ENCODE assay signal across 1 cellular context in the genomic region with DNA sequence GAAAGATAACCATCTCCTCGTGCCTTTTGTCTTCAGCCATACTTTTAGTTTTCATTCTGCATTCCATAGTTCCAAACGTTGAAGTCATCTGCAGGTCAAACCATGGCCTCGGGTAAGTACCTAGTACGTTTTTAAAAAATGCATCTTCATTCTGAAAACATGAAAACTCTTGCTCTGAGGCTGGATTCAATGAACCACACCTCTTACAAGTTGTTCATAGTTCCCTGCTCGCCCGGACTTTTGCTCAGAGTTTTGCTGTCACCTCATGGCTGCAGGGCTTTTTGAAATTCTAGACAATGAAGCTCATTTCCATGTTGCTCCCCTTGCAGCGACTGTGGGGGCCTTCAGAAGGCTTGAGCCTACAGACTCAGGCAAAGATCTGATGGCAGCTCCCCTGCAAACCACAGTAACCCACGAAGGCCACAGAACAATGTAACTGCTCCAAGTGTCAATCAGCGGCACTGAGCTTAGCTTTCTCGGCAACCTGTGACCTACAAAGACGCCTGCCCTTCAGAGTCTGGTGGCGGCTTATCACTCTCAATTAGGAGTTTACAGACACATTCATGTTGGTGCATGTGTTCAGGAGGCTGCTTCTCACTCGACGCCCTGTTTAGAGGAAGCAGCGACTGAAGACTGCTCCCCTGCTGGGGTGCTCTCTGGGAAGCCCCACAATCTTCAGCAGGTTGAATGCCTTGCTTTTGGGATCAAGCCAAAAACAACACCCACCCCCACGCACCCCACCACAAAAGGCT.
A peak's percentile ranks its signal among the peaks of the same experiment; 100 is the strongest.
TF ChIP-seq lines count a peak whose summit lies in the region.

No MANE protein-coding gene starts in this region.

TF ChIP-seq in HEK293, 187 proteins besides CTCF, POLR2A, EP300 and RAD21 (continued from another document and continues in another):
- TF ChIP-seq TCF7L2 (IDR thresholded peaks at IDR 0.05; ENCODE audit: borderline replicate concordance, low read depth, low read length) (0 out of 2 replicates have a peak, but pooled peaks have one; percentile 59), ZNF133 (tag by site-specific recombination; IDR thresholded peaks at IDR 0.05) (no peak), SP3 (tag by site-specific recombination; IDR thresholded peaks at IDR 0.05) (no peak), ZBTB17 (tag by site-specific recombination; IDR thresholded peaks at IDR 0.05) (0 out of 2 replicates have a peak, but pooled peaks have one; percentile 19), ZNF112 (tag by site-specific recombination; IDR thresholded peaks at IDR 0.05) (no peak), ZSCAN23 (tag by site-specific recombination; IDR thresholded peaks at IDR 0.05) (no peak), ZNF354C (tag by site-specific recombination; IDR thresholded peaks at IDR 0.05; ENCODE audit: borderline replicate concordance, low read depth) (no peak), ZNF623 (tag by site-specific recombination; IDR thresholded peaks at IDR 0.05) (no peak), ZNF701 (tag by site-specific recombination; IDR thresholded peaks at IDR 0.05) (no peak), ZNF626 (tag by site-specific recombination; IDR thresholded peaks at IDR 0.05) (no peak), ZNF830 (tag by site-specific recombination; IDR thresholded peaks at IDR 0.05; ENCODE audit: low read depth) (no peak), ZNF169 (tag by site-specific recombination; IDR thresholded peaks at IDR 0.05) (no peak), ZNF335 (tag by site-specific recombination; conservative IDR thresholded peaks at IDR 0.05) (peak; percentile 60), ZNF132 (tag by site-specific recombination; IDR thresholded peaks at IDR 0.05; ENCODE audit: borderline replicate concordance) (no peak), ZNF211 (tag by site-specific recombination; IDR thresholded peaks at IDR 0.05; ENCODE audit: low read depth) (no peak), ZNF157 (tag by site-specific recombination; IDR thresholded peaks at IDR 0.05) (no peak), ZNF777 (tag by site-specific recombination; IDR thresholded peaks at IDR 0.05; ENCODE audit: borderline replicate concordance) (no peak), ZNF76 (tag by site-specific recombination; IDR thresholded peaks at IDR 0.05; ENCODE audit: borderline replicate concordance, low read depth) (no peak), ZNF561 (tag by site-specific recombination; IDR thresholded peaks at IDR 0.05; ENCODE audit: borderline replicate concordance) (no peak), ZNF677 (tag by site-specific recombination; IDR thresholded peaks at IDR 0.05) (no peak), ZIC2 (tag by site-specific recombination; IDR thresholded peaks at IDR 0.05) (peak; percentile 90), ZNF423 (tag by site-specific recombination; IDR thresholded peaks at IDR 0.05) (peak; percentile 88), ZNF654 (tag by site-specific recombination; IDR thresholded peaks at IDR 0.05; ENCODE audit: low read depth) (no peak), ZSCAN30 (tag by site-specific recombination; IDR thresholded peaks at IDR 0.05) (0 out of 2 replicates have a peak, but pooled peaks have one; percentile 5), GLIS2 (tag by site-specific recombination; IDR thresholded peaks at IDR 0.05) (no peak), ZNF19 (tag by site-specific recombination; IDR thresholded peaks at IDR 0.05; ENCODE audit: low read depth) (no peak), ZNF558 (tag by site-specific recombination; IDR thresholded peaks at IDR 0.05) (peak; percentile 25; the same call in 1 of the 2 replicates), ZNF768 (tag by site-specific recombination; IDR thresholded peaks at IDR 0.05) (no peak), MEIS1 (CRISPR knock-in tag; IDR thresholded peaks at IDR 0.05; ENCODE audit: borderline replicate concordance) (no peak), ZNF629 (tag by site-specific recombination; IDR thresholded peaks at IDR 0.05) (no peak), RBAK (tag by site-specific recombination; IDR thresholded peaks at IDR 0.05) (no peak), ZNF223 (tag by site-specific recombination; IDR thresholded peaks at IDR 0.05) (no peak), KLF7 (tag by site-specific recombination; IDR thresholded peaks at IDR 0.05; ENCODE audit: borderline replicate concordance) (no peak), ZNF214 (tag by site-specific recombination; IDR thresholded peaks at IDR 0.05; ENCODE audit: borderline replicate concordance) (no peak), ZNF37A (tag by site-specific recombination; IDR thresholded peaks at IDR 0.05) (no peak), ZBTB1 (tag by site-specific recombination; IDR thresholded peaks at IDR 0.05) (no peak), ZNF16 (tag by site-specific recombination; IDR thresholded peaks at IDR 0.05; ENCODE audit: low read depth) (no peak), ZNF239 (tag by site-specific recombination; IDR thresholded peaks at IDR 0.05) (no peak), ZXDB (tag by site-specific recombination; IDR thresholded peaks at IDR 0.05) (peak; percentile 48; the same call in 1 of the 2 replicates), ZFP37 (tag by site-specific recombination; IDR thresholded peaks at IDR 0.05) (no peak), ZNF660 (tag by site-specific recombination; IDR thresholded peaks at IDR 0.05) (no peak)
- TF ChIP-seq, protein P1, sequence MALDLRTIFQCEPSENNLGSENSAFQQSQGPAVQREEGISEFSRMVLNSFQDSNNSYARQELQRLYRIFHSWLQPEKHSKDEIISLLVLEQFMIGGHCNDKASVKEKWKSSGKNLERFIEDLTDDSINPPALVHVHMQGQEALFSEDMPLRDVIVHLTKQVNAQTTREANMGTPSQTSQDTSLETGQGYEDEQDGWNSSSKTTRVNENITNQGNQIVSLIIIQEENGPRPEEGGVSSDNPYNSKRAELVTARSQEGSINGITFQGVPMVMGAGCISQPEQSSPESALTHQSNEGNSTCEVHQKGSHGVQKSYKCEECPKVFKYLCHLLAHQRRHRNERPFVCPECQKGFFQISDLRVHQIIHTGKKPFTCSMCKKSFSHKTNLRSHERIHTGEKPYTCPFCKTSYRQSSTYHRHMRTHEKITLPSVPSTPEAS (tag by site-specific recombination; IDR thresholded peaks at IDR 0.05): no peak
- TF ChIP-seq, protein P2, sequence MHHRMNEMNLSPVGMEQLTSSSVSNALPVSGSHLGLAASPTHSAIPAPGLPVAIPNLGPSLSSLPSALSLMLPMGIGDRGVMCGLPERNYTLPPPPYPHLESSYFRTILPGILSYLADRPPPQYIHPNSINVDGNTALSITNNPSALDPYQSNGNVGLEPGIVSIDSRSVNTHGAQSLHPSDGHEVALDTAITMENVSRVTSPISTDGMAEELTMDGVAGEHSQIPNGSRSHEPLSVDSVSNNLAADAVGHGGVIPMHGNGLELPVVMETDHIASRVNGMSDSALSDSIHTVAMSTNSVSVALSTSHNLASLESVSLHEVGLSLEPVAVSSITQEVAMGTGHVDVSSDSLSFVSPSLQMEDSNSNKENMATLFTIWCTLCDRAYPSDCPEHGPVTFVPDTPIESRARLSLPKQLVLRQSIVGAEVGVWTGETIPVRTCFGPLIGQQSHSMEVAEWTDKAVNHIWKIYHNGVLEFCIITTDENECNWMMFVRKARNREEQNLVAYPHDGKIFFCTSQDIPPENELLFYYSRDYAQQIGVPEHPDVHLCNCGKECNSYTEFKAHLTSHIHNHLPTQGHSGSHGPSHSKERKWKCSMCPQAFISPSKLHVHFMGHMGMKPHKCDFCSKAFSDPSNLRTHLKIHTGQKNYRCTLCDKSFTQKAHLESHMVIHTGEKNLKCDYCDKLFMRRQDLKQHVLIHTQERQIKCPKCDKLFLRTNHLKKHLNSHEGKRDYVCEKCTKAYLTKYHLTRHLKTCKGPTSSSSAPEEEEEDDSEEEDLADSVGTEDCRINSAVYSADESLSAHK (tag by site-specific recombination; IDR thresholded peaks at IDR 0.05): no peak
- TF ChIP-seq, protein P3, sequence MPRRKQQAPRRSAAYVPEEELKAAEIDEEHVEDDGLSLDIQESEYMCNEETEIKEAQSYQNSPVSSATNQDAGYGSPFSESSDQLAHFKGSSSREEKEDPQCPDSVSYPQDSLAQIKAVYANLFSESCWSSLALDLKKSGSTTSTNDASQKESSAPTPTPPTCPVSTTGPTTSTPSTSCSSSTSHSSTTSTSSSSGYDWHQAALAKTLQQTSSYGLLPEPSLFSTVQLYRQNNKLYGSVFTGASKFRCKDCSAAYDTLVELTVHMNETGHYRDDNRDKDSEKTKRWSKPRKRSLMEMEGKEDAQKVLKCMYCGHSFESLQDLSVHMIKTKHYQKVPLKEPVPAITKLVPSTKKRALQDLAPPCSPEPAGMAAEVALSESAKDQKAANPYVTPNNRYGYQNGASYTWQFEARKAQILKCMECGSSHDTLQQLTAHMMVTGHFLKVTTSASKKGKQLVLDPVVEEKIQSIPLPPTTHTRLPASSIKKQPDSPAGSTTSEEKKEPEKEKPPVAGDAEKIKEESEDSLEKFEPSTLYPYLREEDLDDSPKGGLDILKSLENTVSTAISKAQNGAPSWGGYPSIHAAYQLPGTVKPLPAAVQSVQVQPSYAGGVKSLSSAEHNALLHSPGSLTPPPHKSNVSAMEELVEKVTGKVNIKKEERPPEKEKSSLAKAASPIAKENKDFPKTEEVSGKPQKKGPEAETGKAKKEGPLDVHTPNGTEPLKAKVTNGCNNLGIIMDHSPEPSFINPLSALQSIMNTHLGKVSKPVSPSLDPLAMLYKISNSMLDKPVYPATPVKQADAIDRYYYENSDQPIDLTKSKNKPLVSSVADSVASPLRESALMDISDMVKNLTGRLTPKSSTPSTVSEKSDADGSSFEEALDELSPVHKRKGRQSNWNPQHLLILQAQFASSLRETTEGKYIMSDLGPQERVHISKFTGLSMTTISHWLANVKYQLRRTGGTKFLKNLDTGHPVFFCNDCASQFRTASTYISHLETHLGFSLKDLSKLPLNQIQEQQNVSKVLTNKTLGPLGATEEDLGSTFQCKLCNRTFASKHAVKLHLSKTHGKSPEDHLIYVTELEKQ (tag by site-specific recombination; IDR thresholded peaks at IDR 0.05; ENCODE audit: borderline replicate concordance): no peak
- TF ChIP-seq, protein P4, sequence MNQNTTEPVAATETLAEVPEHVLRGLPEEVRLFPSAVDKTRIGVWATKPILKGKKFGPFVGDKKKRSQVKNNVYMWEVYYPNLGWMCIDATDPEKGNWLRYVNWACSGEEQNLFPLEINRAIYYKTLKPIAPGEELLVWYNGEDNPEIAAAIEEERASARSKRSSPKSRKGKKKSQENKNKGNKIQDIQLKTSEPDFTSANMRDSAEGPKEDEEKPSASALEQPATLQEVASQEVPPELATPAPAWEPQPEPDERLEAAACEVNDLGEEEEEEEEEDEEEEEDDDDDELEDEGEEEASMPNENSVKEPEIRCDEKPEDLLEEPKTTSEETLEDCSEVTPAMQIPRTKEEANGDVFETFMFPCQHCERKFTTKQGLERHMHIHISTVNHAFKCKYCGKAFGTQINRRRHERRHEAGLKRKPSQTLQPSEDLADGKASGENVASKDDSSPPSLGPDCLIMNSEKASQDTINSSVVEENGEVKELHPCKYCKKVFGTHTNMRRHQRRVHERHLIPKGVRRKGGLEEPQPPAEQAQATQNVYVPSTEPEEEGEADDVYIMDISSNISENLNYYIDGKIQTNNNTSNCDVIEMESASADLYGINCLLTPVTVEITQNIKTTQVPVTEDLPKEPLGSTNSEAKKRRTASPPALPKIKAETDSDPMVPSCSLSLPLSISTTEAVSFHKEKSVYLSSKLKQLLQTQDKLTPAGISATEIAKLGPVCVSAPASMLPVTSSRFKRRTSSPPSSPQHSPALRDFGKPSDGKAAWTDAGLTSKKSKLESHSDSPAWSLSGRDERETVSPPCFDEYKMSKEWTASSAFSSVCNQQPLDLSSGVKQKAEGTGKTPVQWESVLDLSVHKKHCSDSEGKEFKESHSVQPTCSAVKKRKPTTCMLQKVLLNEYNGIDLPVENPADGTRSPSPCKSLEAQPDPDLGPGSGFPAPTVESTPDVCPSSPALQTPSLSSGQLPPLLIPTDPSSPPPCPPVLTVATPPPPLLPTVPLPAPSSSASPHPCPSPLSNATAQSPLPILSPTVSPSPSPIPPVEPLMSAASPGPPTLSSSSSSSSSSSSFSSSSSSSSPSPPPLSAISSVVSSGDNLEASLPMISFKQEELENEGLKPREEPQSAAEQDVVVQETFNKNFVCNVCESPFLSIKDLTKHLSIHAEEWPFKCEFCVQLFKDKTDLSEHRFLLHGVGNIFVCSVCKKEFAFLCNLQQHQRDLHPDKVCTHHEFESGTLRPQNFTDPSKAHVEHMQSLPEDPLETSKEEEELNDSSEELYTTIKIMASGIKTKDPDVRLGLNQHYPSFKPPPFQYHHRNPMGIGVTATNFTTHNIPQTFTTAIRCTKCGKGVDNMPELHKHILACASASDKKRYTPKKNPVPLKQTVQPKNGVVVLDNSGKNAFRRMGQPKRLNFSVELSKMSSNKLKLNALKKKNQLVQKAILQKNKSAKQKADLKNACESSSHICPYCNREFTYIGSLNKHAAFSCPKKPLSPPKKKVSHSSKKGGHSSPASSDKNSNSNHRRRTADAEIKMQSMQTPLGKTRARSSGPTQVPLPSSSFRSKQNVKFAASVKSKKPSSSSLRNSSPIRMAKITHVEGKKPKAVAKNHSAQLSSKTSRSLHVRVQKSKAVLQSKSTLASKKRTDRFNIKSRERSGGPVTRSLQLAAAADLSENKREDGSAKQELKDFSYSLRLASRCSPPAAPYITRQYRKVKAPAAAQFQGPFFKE (tag by site-specific recombination; IDR thresholded peaks at IDR 0.05; ENCODE audit: borderline replicate concordance): no peak
- TF ChIP-seq, protein P5, sequence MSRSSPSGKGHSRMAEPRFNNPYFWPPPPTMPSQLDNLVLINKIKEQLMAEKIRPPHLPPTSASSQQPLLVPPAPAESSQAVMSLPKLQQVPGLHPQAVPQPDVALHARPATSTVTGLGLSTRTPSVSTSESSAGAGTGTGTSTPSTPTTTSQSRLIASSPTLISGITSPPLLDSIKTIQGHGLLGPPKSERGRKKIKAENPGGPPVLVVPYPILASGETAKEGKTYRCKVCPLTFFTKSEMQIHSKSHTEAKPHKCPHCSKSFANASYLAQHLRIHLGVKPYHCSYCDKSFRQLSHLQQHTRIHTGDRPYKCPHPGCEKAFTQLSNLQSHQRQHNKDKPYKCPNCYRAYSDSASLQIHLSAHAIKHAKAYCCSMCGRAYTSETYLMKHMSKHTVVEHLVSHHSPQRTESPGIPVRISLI (tag by site-specific recombination; IDR thresholded peaks at IDR 0.05): no peak
- TF ChIP-seq, protein P6, sequence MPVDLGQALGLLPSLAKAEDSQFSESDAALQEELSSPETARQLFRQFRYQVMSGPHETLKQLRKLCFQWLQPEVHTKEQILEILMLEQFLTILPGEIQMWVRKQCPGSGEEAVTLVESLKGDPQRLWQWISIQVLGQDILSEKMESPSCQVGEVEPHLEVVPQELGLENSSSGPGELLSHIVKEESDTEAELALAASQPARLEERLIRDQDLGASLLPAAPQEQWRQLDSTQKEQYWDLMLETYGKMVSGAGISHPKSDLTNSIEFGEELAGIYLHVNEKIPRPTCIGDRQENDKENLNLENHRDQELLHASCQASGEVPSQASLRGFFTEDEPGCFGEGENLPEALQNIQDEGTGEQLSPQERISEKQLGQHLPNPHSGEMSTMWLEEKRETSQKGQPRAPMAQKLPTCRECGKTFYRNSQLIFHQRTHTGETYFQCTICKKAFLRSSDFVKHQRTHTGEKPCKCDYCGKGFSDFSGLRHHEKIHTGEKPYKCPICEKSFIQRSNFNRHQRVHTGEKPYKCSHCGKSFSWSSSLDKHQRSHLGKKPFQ (tag by site-specific recombination; IDR thresholded peaks at IDR 0.05): 0 out of 2 replicates have a peak, but pooled peaks have one; percentile 7
- TF ChIP-seq, protein P7, sequence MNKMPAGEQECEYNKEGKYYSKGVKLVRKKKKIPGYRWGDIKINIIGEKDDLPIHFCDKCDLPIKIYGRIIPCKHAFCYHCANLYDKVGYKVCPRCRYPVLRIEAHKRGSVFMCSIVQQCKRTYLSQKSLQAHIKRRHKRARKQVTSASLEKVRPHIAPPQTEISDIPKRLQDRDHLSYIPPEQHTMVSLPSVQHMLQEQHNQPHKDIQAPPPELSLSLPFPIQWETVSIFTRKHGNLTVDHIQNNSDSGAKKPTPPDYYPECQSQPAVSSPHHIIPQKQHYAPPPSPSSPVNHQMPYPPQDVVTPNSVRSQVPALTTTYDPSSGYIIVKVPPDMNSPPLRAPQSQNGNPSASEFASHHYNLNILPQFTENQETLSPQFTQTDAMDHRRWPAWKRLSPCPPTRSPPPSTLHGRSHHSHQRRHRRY (tag by site-specific recombination; IDR thresholded peaks at IDR 0.05): no peak
